14 cellular contexts compared by ENCODE assay signal in genomic region chr10:17950269-17950668, GRCh38. TPM values are rescaled to one million over a fixed set of nuclear protein-coding genes. Genes with fewer than 3 reads are reported as not detected.
"Had no signal": no experiment of that assay in that cellular context is flagged by ENCODE, and none has a peak within 500 bp of the region (broad histone marks: within the 10 kb centered on the region; RNA-seq: fewer than 3 reads in every experiment).

No MANE protein-coding gene starts in this region.

RNA-seq across cellular contexts. Expression of gene SLC39A12, which starts 1.4 kb away (rescaled TPM):
- total RNA-seq: hepatocyte, kidney epithelial cell, left cardiac atrium, left ventricle myocardium inferior, left ventricle myocardium superior, lower leg skin, lung, mammary epithelial cell, mesothelial cell of epicardium, mononuclear cell, mucosa of gallbladder, myocyte had no signal
- polyA plus RNA-seq: hepatocyte, immature natural killer cell, liver, mammary epithelial cell had no signal
